In the genomic region with DNA sequence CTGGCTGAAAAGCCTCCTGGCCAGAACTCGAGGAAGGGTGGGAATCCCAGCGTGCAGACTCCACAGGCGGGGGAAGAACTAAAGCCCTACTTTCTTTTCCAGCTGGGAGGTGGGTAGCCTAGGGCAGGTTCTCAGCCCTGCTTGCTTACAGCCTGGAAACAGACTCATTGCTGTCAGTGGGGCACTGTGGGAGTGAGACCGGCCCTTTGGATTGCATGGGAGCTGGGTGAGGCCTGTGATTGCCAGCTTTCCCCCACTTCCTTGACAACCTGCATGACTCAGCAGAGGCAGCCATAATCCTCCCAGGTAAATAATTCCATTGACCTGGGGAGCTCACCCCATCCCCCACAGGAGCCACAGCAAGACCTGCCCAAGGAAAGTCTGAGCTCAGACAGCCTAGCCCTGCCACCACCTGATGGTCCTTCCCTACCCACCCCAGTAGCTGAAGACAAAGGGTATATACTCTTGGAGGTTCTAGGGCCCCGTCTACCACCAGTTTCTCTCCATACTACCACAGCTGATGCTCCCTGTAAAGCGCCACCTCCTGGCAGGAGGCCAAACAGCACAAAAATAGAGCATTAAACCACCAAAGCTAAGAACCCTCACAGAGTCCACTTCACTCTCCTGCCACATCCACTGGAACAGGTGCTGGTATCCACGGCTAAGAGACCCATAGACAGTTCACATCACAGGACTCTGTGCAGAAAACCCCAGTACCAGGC, we compare ENCODE assay signal across 1 cellular context.
TF ChIP-seq lines count a peak whose summit lies in the region.

No MANE protein-coding gene starts in this region.

TF ChIP-seq in HCT116, 20 proteins besides CTCF, POLR2A, EP300 and RAD21 (continued from another document):
- TF ChIP-seq, protein P1, sequence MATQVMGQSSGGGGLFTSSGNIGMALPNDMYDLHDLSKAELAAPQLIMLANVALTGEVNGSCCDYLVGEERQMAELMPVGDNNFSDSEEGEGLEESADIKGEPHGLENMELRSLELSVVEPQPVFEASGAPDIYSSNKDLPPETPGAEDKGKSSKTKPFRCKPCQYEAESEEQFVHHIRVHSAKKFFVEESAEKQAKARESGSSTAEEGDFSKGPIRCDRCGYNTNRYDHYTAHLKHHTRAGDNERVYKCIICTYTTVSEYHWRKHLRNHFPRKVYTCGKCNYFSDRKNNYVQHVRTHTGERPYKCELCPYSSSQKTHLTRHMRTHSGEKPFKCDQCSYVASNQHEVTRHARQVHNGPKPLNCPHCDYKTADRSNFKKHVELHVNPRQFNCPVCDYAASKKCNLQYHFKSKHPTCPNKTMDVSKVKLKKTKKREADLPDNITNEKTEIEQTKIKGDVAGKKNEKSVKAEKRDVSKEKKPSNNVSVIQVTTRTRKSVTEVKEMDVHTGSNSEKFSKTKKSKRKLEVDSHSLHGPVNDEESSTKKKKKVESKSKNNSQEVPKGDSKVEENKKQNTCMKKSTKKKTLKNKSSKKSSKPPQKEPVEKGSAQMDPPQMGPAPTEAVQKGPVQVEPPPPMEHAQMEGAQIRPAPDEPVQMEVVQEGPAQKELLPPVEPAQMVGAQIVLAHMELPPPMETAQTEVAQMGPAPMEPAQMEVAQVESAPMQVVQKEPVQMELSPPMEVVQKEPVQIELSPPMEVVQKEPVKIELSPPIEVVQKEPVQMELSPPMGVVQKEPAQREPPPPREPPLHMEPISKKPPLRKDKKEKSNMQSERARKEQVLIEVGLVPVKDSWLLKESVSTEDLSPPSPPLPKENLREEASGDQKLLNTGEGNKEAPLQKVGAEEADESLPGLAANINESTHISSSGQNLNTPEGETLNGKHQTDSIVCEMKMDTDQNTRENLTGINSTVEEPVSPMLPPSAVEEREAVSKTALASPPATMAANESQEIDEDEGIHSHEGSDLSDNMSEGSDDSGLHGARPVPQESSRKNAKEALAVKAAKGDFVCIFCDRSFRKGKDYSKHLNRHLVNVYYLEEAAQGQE (IDR thresholded peaks at IDR 0.05; ENCODE audit: low read depth) = no peak
- TF ChIP-seq, protein P2, sequence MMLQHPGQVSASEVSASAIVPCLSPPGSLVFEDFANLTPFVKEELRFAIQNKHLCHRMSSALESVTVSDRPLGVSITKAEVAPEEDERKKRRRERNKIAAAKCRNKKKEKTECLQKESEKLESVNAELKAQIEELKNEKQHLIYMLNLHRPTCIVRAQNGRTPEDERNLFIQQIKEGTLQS (IDR thresholded peaks at IDR 0.05) = no peak
- no peak for TF ChIP-seq ZNF274 (IDR thresholded peaks at IDR 0.05; ENCODE audit: low read depth, low read length)
- TF ChIP-seq EZH2phosphoT487 (IDR thresholded peaks at IDR 0.05; ENCODE audit: borderline replicate concordance) = no peak
- TF ChIP-seq CBX3 (IDR thresholded peaks at IDR 0.05; ENCODE audit: low read depth) = no peak
- TF ChIP-seq YY1 (IDR thresholded peaks at IDR 0.05; ENCODE audit: extremely low read depth, insufficient replicate concordance, low read depth, low read length) = no peak
- no peak for TF ChIP-seq SIN3A (IDR thresholded peaks at IDR 0.05; ENCODE audit: low read depth)
- no peak for TF ChIP-seq FOSL1 (IDR thresholded peaks at IDR 0.05; ENCODE audit: low read depth)
- no peak for TF ChIP-seq POLR2AphosphoS5 (IDR thresholded peaks at IDR 0.05; ENCODE audit: low read depth, low read length)
- TF ChIP-seq ZFX (IDR thresholded peaks at IDR 0.05) = no peak
- no peak for TF ChIP-seq JUND (IDR thresholded peaks at IDR 0.05)
- no peak for TF ChIP-seq SP1 (IDR thresholded peaks at IDR 0.05; ENCODE audit: low read depth)
- TF ChIP-seq, protein P3, sequence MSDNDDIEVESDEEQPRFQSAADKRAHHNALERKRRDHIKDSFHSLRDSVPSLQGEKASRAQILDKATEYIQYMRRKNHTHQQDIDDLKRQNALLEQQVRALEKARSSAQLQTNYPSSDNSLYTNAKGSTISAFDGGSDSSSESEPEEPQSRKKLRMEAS (IDR thresholded peaks at IDR 0.05) = no peak
- TF ChIP-seq, protein P4, sequence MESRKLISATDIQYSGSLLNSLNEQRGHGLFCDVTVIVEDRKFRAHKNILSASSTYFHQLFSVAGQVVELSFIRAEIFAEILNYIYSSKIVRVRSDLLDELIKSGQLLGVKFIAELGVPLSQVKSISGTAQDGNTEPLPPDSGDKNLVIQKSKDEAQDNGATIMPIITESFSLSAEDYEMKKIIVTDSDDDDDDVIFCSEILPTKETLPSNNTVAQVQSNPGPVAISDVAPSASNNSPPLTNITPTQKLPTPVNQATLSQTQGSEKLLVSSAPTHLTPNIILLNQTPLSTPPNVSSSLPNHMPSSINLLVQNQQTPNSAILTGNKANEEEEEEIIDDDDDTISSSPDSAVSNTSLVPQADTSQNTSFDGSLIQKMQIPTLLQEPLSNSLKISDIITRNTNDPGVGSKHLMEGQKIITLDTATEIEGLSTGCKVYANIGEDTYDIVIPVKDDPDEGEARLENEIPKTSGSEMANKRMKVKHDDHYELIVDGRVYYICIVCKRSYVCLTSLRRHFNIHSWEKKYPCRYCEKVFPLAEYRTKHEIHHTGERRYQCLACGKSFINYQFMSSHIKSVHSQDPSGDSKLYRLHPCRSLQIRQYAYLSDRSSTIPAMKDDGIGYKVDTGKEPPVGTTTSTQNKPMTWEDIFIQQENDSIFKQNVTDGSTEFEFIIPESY (IDR thresholded peaks at IDR 0.05; ENCODE audit: extremely low read depth, insufficient replicate concordance, low read length) = no peak
- no peak for TF ChIP-seq CEBPB (IDR thresholded peaks at IDR 0.05; ENCODE audit: low read depth)
